Comparison of ENCODE assay signal across 8 cellular contexts in genomic region chr20:1390552-1391403, GRCh38. TPM values are rescaled to one million over a fixed set of nuclear protein-coding genes. Genes with fewer than 3 reads are reported as not detected.
DNase-seq lines count a peak whose midpoint lies in the region; ATAC-seq, FAIRE-seq and TF ChIP-seq lines count a peak whose summit lies in the region.

No MANE protein-coding gene starts in this region.

- peak overlapping the region; percentile 33; the same call in 1 of the 2 replicates for H3K9ac ChIP-seq in HUES64 (ENCODE audit: low read depth, low read length)
- no peak overlapping the region for H3K9ac ChIP-seq in smooth muscle cell (ENCODE audit: low read depth)

- peak; percentile 26 for DNase-seq in activated CD8-positive, alpha-beta T cell treated with anti-CD3 and anti-CD28 coated beads, Interleukin-2, amount 10 ng/mL, durations not matched to agents 7 days and 5 days
- DNase-seq in smooth muscle cell (lab: John Stamatoyannopoulos, UW; ENCODE audit: unreplicated experiment), result no peak
- no peak for DNase-seq in NCI-H1930 (lab: John Stamatoyannopoulos, UW)
- no peak for DNase-seq in HK-2 (ENCODE audit: unreplicated experiment)
- DNase-seq in HTR-8/SVneo (ENCODE audit: insufficient read length, low spot score), result no peak
- no peak for DNase-seq in GM19239 (ENCODE audit: insufficient read length, low spot score)

- CTCF ChIA-PET in activated CD8-positive, alpha-beta T cell treated with anti-CD3 and anti-CD28 coated beads, Interleukin-2, amount 10 ng/mL, durations not matched to agents 7 days and 5 days (lab: Charles Lee), result interaction anchor here (0.8 to 5.8 kb wide), 12 partner anchors 8 to 136 kb away, joined by 3 to 45 read pairs (median 6); partner anchors contain the start of genes NSFL1C and SDCBP2

- H3K4me2 ChIP-seq in smooth muscle cell, result peak overlapping the region; percentile 89

- H3K27me3 ChIP-seq in HUES64 (ENCODE audit: insufficient read depth, low read length), result peaks cover 19% of the 10 kb centered on the region
- no peaks in the 10 kb centered on the region for H3K27me3 ChIP-seq in gastroesophageal sphincter
- peaks cover 13% of the 10 kb centered on the region for H3K27me3 ChIP-seq in smooth muscle cell (ENCODE audit: low read depth)

- H3F3A ChIP-seq in smooth muscle cell (ENCODE audit: low read depth), result no peaks in the 10 kb centered on the region

- H3K79me2 ChIP-seq in smooth muscle cell (ENCODE audit: low read depth), result peaks cover 71% of the 10 kb centered on the region

- peaks cover 47% of the 10 kb centered on the region for H3K36me3 Mint-ChIP-seq in activated CD8-positive, alpha-beta T cell treated with anti-CD3 and anti-CD28 coated beads, Interleukin-2, amount 10 ng/mL, durations not matched to agents 7 days and 5 days (ENCODE audit: low read depth)

- peaks cover 26% of the 10 kb centered on the region for H3K4me1 ChIP-seq in HUES64 (ENCODE audit: insufficient read depth, low read length)
- peaks cover 3 to 68% (median 44%) of the 10 kb centered on the region in 3 donors for H3K4me1 ChIP-seq in gastroesophageal sphincter
- peaks cover 10% of the 10 kb centered on the region for H3K4me1 ChIP-seq in smooth muscle cell (ENCODE audit: low read depth)

- peak overlapping the region; percentile 81 for H3K27ac Mint-ChIP-seq in activated CD8-positive, alpha-beta T cell treated with anti-CD3 and anti-CD28 coated beads, Interleukin-2, amount 10 ng/mL, durations not matched to agents 7 days and 5 days

- no peak overlapping the region for H3K27ac ChIP-seq in HUES64 (ENCODE audit: low read depth, low read length)
- peak overlapping the region in 3 of 4 donors; percentile 79 to 93 (median 87) for H3K27ac ChIP-seq in gastroesophageal sphincter
- no peak overlapping the region for H3K27ac ChIP-seq in smooth muscle cell (ENCODE audit: low read depth)

- POLR2A ChIA-PET in activated CD8-positive, alpha-beta T cell treated with anti-CD3 and anti-CD28 coated beads, Interleukin-2, amount 10 ng/mL, durations not matched to agents 7 days and 5 days (lab: Charles Lee), result interaction anchor here (0.8 to 1.9 kb wide), 5 partner anchors 13 to 272 kb away, joined by 3 to 7 read pairs (median 4); partner anchors contain the start of gene PSMF1

- TF ChIP-seq CTCF in gastroesophageal sphincter (IDR thresholded peaks at IDR 0.05) (no peak), smooth muscle cell (IDR thresholded peaks at IDR 0.05; ENCODE audit: borderline replicate concordance, insufficient read depth, poor library complexity, severe bottlenecking) (no peak)

- 81% methylated on average over 16 of the region's 16 CpGs for WGBS in HUES64
- 63 to 68% methylated on average over 2 to 9 of the region's 16 CpGs for WGBS in gastroesophageal sphincter (ENCODE audit: low coverage in 1 of 2), 2 donors
- WGBS in smooth muscle cell (ENCODE audit: low lambda C conversion rate), result 76% methylated on average over 16 of the region's 16 CpGs

- H3K27me3 Mint-ChIP-seq in activated CD8-positive, alpha-beta T cell treated with anti-CD3 and anti-CD28 coated beads, Interleukin-2, amount 10 ng/mL, durations not matched to agents 7 days and 5 days (ENCODE audit: low read depth), result peaks cover 11% of the 10 kb centered on the region

- H3K36me3 ChIP-seq in HUES64 (ENCODE audit: insufficient read depth, low read length) (0 out of 2 replicates have a peak, but pooled peaks cover 7% of the 10 kb centered on the region), gastroesophageal sphincter (no peaks in the 10 kb centered on the region), smooth muscle cell (ENCODE audit: low read depth) (no peaks in the 10 kb centered on the region)

- TF ChIP-seq POLR2A in gastroesophageal sphincter (IDR thresholded peaks at IDR 0.05), result no peak

- ATAC-seq in activated CD8-positive, alpha-beta T cell treated with anti-CD3 and anti-CD28 coated beads, Interleukin-2, amount 10 ng/mL, durations not matched to agents 7 days and 5 days, result no peak
- ATAC-seq in gastroesophageal sphincter, result no peak

- H3K9me3 Mint-ChIP-seq in activated CD8-positive, alpha-beta T cell treated with anti-CD3 and anti-CD28 coated beads, Interleukin-2, amount 10 ng/mL, durations not matched to agents 7 days and 5 days (ENCODE audit: insufficient read depth), result no peaks in the 10 kb centered on the region

- FAIRE-seq in HTR-8/SVneo (lab: Jason Lieb, UNC) (no peak), GM19239 (lab: Jason Lieb, UNC) (no peak)

- peaks cover 77% of the 10 kb centered on the region for H3K4me1 Mint-ChIP-seq in activated CD8-positive, alpha-beta T cell treated with anti-CD3 and anti-CD28 coated beads, Interleukin-2, amount 10 ng/mL, durations not matched to agents 7 days and 5 days (ENCODE audit: low read depth)

- H3K4me3 ChIP-seq in HUES64 (ENCODE audit: low read length) (peak overlapping the region; percentile 70), gastroesophageal sphincter (peak overlapping the region in 1 of 2 donors; percentile 98), smooth muscle cell (peak overlapping the region; percentile 96)

- no peaks in the 10 kb centered on the region for H3K9me3 ChIP-seq in HUES64 (ENCODE audit: insufficient read depth, low read depth, low read length)
- H3K9me3 ChIP-seq in gastroesophageal sphincter, result no peaks in the 10 kb centered on the region
- H3K9me3 ChIP-seq in smooth muscle cell (replicated peaks; ENCODE audit: low read depth), result no peaks in the 10 kb centered on the region

- H4K20me1 ChIP-seq in smooth muscle cell (ENCODE audit: low read depth), result peaks cover 64% of the 10 kb centered on the region

- H3K4me3 Mint-ChIP-seq in activated CD8-positive, alpha-beta T cell treated with anti-CD3 and anti-CD28 coated beads, Interleukin-2, amount 10 ng/mL, durations not matched to agents 7 days and 5 days, result peak overlapping the region; percentile 86

- no peak for TF ChIP-seq EP300 in gastroesophageal sphincter (IDR thresholded peaks at IDR 0.05)

- H2AFZ ChIP-seq in smooth muscle cell (ENCODE audit: low read depth), result no peak overlapping the region

RNA-seq across cellular contexts. Expression of gene FKBP1A, which starts 2.1 kb away (rescaled TPM):
- 224 TPM for polyA plus RNA-seq in HUES64 (2013, experiment 1 of 2)
- 224 TPM for polyA plus RNA-seq in HUES64 (2013, experiment 2 of 2)
- 100 to 1,000 TPM; 288 to 291 TPM for total RNA-seq in activated CD8-positive, alpha-beta T cell treated with anti-CD3 and anti-CD28 coated beads, Interleukin-2, amount 10 ng/mL, durations not matched to agents 7 days and 5 days
- 100 to 1,000 TPM in 1 of 4 donors, 10 to 100 TPM in 3; 78.6 to 116 (median 86.8) TPM for total RNA-seq in gastroesophageal sphincter
- total RNA-seq in smooth muscle cell, result 137 and 184 TPM in 2 replicates
- polyA plus RNA-seq in smooth muscle cell, result 150 and 163 TPM in 2 replicates

Comparison
In these comparisons a context has a peak if more than half of its experiments do, and no peak if none do; other contexts are left out.
1. H3K27ac ChIP-seq: peak in gastroesophageal sphincter (3 of 4); none in HUES64 (single experiment) and smooth muscle cell (single experiment).